9 cellular contexts compared by ENCODE assay signal in genomic region chr7:101814081-101814995, GRCh38. TPM values are rescaled to one million over a fixed set of nuclear protein-coding genes. Genes with fewer than 3 reads are reported as not detected.
DNase-seq lines count a peak whose midpoint lies in the region; ATAC-seq, FAIRE-seq and TF ChIP-seq lines count a peak whose summit lies in the region.
"Had no signal": no experiment of that assay in that cellular context is flagged by ENCODE, and none has a peak within 500 bp of the region (broad histone marks: within the 10 kb centered on the region; RNA-seq: fewer than 3 reads in every experiment).

No MANE protein-coding gene starts in this region.

- intact Hi-C loops in thyroid gland (cut with DNase I), result loop anchor here (2.0 to 10.0 kb wide), 3 partner anchors 126 to 420 kb away; no protein-coding TSS in a partner anchor

- TF ChIP-seq POLR2A in Peyer's patch (IDR thresholded peaks at IDR 0.05), result no peak
- no peak for TF ChIP-seq POLR2A in thyroid gland (IDR thresholded peaks at IDR 0.05)

- H3K27me3 Mint-ChIP-seq in neural crest cell (ENCODE audit: low read depth), result peaks cover 60% of the 10 kb centered on the region

- H3K27me3 ChIP-seq in Peyer's patch (no peaks in the 10 kb centered on the region), thyroid gland (no peaks in the 10 kb centered on the region)

- H3K27ac ChIP-seq in Peyer's patch (peak overlapping the region; percentile 66 to 81 (median 74)), thyroid gland (peak overlapping the region in 1 of 3 donors; percentile 84)

- H3K4me3 ChIP-seq in Peyer's patch, result peak overlapping the region; percentile 68 to 87 (median 71)
- peak overlapping the region; percentile 15 to 73 (median 22) for H3K4me3 ChIP-seq in thyroid gland (replicated peaks in 1 of 3)

- FAIRE-seq in frontal cortex (lab: Jason Lieb, UNC), result no peak
- FAIRE-seq: islet of Langerhans had no signal

- H3K4me1 ChIP-seq in Peyer's patch (peaks cover 0 to 6% (median 0%) of the 10 kb centered on the region in 4 donors), thyroid gland (peaks cover 22 to 24% of the 10 kb centered on the region in 2 donors)

- ATAC-seq in HG03432 (IDR thresholded peaks at IDR 0.05; ENCODE audit: unreplicated experiment), result peak; percentile 39
- ATAC-seq in HG03095 (IDR thresholded peaks at IDR 0.05; ENCODE audit: unreplicated experiment), result no peak

- 1 to 3% methylated on average over 23 to 25 of the region's 74 CpGs for WGBS in thyroid gland, 2 donors

- no peaks in the 10 kb centered on the region for H3K9me3 ChIP-seq in Peyer's patch
- H3K9me3 ChIP-seq in thyroid gland, result no peaks in the 10 kb centered on the region

- H3K27ac Mint-ChIP-seq in neural crest cell (ENCODE audit: unreplicated experiment), result no peak overlapping the region

- H3K36me3 Mint-ChIP-seq in neural crest cell (ENCODE audit: low read depth), result no peaks in the 10 kb centered on the region

- peak overlapping the region; percentile 89 for H3K4me3 Mint-ChIP-seq in neural crest cell

- no peaks in the 10 kb centered on the region for H3K36me3 ChIP-seq in Peyer's patch
- H3K36me3 ChIP-seq in thyroid gland, result no peaks in the 10 kb centered on the region

- peak; percentile 56 for DNase-seq in EH (ENCODE audit: low read depth)
- peak; percentile 58 to 82 (median 75) for DNase-seq in Peyer's patch
- peak; percentile 45 for DNase-seq in activated gamma-delta T cell treated with Interleukin-2 at 50 U/mL for 16 hours
- DNase-seq in frontal cortex (ENCODE audit: low spot score in 2 of 2), result peak; percentile 78 to 82
- DNase-seq in neural crest cell (ENCODE audit: low read depth, low spot score), result peak; percentile 43
- peak; percentile 72 to 76 for DNase-seq in thyroid gland

- TF ChIP-seq CTCF in Peyer's patch (IDR thresholded peaks at IDR 0.05) (peak; percentile 11 to 85 (median 64)), neural crest cell (conservative IDR thresholded peaks at IDR 0.05) (peak; percentile 60), thyroid gland (IDR thresholded peaks at IDR 0.05) (peak; percentile 14 to 73 (median 49))

- peaks cover 27% of the 10 kb centered on the region for H3K4me1 Mint-ChIP-seq in neural crest cell

- H3K9me3 Mint-ChIP-seq in neural crest cell, result no peaks in the 10 kb centered on the region

RNA-seq across cellular contexts. Expression of gene CUX1, which starts 3.1 kb away (rescaled TPM):
- total RNA-seq in Peyer's patch (100 to 1,000 TPM in 3 of 4 donors, 10 to 100 TPM in 1; 64.1 to 142 (median 111) TPM), frontal cortex (23.6 TPM), neural crest cell (56.0 and 60.0 TPM in 2 replicates), thyroid gland (100 to 1,000 TPM in 3 of 4 donors, 10 to 100 TPM in 1; 93.8 to 156 (median 112) TPM)
